1 cellular context compared by ENCODE assay signal in the genomic region with DNA sequence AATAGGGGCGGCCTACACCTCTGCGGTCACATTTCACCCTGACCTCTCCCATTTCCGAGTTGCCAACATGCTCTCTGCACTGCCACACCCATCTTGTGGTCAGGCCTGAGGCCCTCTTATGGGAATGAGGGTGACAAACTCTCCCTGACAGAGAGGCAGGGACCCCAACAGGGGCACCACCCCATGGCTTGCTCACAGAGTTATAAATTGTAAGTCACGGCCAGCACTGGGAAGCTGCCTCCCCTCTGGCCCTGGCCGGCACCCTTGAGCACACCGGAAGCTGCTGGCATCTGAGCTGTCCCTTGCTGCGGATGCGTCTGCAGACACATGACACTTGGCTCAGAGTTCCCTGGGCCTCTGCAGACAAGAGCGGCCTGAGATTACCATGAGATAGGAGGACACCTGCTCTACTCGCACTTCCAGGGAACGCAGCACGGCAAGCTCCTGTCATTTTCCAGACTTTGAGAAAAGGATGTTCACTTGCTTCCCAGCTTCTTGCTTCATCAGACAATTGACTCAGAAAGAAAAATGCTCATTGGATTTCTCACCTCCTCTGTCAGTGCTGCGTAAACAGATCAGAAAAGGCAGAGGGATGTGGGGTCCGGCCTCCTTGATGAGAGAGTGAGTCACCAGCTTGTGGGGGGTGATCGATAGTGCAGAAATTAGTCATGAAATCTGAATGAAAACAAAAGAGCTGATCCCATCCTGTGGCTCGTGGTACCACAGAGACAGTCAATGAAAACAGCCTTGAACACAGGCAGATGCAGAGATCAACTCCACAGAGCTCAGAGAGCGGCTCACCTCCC.
TF ChIP-seq lines count a peak whose summit lies in the region.

No MANE protein-coding gene starts in this region.

TF ChIP-seq in endothelial cell of umbilical vein, 7 proteins besides CTCF, POLR2A, EP300 and RAD21 (continued from another document):
- TF ChIP-seq POLR2AphosphoS5 (IDR thresholded peaks at IDR 0.05; ENCODE audit: insufficient read depth, low read depth, low read length) = no peak
- peak; percentile 59 for TF ChIP-seq FOS (IDR thresholded peaks at IDR 0.05; ENCODE audit: borderline replicate concordance, insufficient read depth, low read length)
- no peak for TF ChIP-seq MYC (IDR thresholded peaks at IDR 0.05; ENCODE audit: low read depth, low read length)
- TF ChIP-seq JUN (IDR thresholded peaks at IDR 0.05; ENCODE audit: borderline replicate concordance, insufficient read depth, insufficient read length, low read depth) = no peak
